ENCODE assay signal across 1 cellular context in the genomic region with DNA sequence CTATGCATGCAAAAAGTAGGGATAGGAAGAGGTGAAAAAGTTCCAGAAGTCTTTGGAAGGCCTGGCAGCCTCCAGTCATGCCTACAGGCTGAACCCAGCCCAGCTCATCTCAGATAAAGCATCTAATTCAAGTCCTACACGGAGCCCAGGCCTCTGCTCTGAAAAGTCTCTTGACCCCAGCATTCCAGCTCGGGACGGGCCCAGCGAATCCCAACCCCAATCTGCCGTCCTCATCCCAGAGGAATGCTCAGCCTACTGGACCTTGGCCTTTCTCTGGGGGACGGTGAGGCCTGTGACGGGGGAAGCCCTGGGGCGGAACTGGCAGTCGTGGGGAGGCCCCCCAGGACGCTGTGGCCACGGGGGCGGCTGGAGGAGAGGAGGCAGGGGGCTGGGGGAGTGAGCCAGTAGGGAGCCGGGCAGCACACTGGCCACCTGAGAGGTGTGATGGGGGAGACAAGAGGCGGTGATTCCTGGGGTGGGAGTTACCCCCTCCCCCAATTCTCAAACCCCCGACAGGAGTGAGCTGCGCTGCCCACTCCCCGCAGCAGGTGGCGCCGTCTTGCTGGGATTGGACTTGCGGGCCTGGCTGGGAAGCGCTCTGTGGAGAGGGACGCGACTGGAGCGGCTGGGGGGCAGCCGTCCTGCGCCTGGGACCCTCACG.
A peak's percentile ranks its signal among the peaks of the same experiment; 100 is the strongest.
TF ChIP-seq lines count a peak whose summit lies in the region.

No MANE protein-coding gene starts in this region.

TF ChIP-seq in K562, 482 proteins besides CTCF, POLR2A, EP300 and RAD21 (continued from another document):
- TF ChIP-seq POLR3A (IDR thresholded peaks at IDR 0.05; ENCODE audit: borderline replicate concordance, extremely low read depth, insufficient read depth, insufficient read length) (no peak), THRAP3 (IDR thresholded peaks at IDR 0.05; ENCODE audit: borderline replicate concordance) (no peak), TEAD1 (CRISPR knock-in tag; IDR thresholded peaks at IDR 0.05) (peak in 1 of 2 experiments; percentile 61; a peak in 1 of 4 replicates), YY1 (IDR thresholded peaks at IDR 0.05; ENCODE audit: borderline replicate concordance in 1 of 3, control insufficient read depth in 1 of 3, extremely low read depth in 1 of 3, insufficient read depth in 3 of 3, insufficient read length in 1 of 3, insufficient replicate concordance in 2 of 3, low read depth in 1 of 3, low read length in 2 of 3) (no peak), MEIS2 (IDR thresholded peaks at IDR 0.05; ENCODE audit: partially characterized antibody) (no peak), FOXK1 (CRISPR knock-in tag; IDR thresholded peaks at IDR 0.05; ENCODE audit: borderline replicate concordance) (no peak), TOE1 (IDR thresholded peaks at IDR 0.05; ENCODE audit: borderline replicate concordance) (peak; percentile 38; the same call in 1 of the 2 replicates), TOE1 (CRISPR knock-in tag; IDR thresholded peaks at IDR 0.05; ENCODE audit: borderline replicate concordance, low read depth) (no peak), RBM17 (IDR thresholded peaks at IDR 0.05; ENCODE audit: borderline replicate concordance, low read depth, low read length) (no peak), RB1 (IDR thresholded peaks at IDR 0.05; ENCODE audit: low read depth) (peak; percentile 69; the same call in 1 of the 2 replicates), TEAD2 (tag; IDR thresholded peaks at IDR 0.05) (no peak), CAMTA2 (CRISPR knock-in tag; conservative IDR thresholded peaks at IDR 0.05) (no peak), MAZ (CRISPR knock-in tag; conservative IDR thresholded peaks at IDR 0.05 in 1 of 2, IDR thresholded peaks at IDR 0.05 in 1 of 2) (peak in 1 of 2 experiments; percentile 74; a peak in 1 of 4 replicates), KDM1A (IDR thresholded peaks at IDR 0.05) (0 out of 4 replicates have a peak, but pooled peaks of 1 of the 2 experiments have one; percentile 19), TARDBP (IDR thresholded peaks at IDR 0.05) (no peak)
